Comparison of ENCODE assay signal across 13 cellular contexts in genomic region chr11:91163619-91164451, GRCh38.
DNase-seq lines count a peak whose midpoint lies in the region; ATAC-seq, FAIRE-seq and TF ChIP-seq lines count a peak whose summit lies in the region.
"Had no signal": no experiment of that assay in that cellular context is flagged by ENCODE, and none has a peak within 500 bp of the region (broad histone marks: within the 10 kb centered on the region; RNA-seq: fewer than 3 reads in every experiment).

No MANE protein-coding gene starts in this region.

- ATAC-seq in GM19395 (IDR thresholded peaks at IDR 0.05; ENCODE audit: unreplicated experiment), result no peak

- no peaks in the 10 kb centered on the region for H3K27me3 ChIP-seq in brain microvascular endothelial cell (replicated peaks)
- H3K27me3 ChIP-seq: spleen had no signal

- no peak for TF ChIP-seq CTCF in brain microvascular endothelial cell (IDR thresholded peaks at IDR 0.05; ENCODE audit: low read depth, low read length, missing control alignments)
- no peak for TF ChIP-seq CTCF in kidney (IDR thresholded peaks at IDR 0.05; ENCODE audit: borderline replicate concordance, extremely low read depth, insufficient read depth)

- peak; percentile 69 for DNase-seq in A172 (ENCODE audit: low spot score)
- peak; percentile 51 for DNase-seq in NCI-H146 (lab: John Stamatoyannopoulos, UW)
- DNase-seq in brain microvascular endothelial cell, result peak; percentile 74
- peak; percentile 28 for DNase-seq in left kidney (ENCODE audit: low read depth, low spot score)
- DNase-seq in kidney, result no peak
- no peak for DNase-seq in mesenteric fat pad (ENCODE audit: low spot score)
- DNase-seq in mucosa of gallbladder (ENCODE audit: low spot score), result no peak
- DNase-seq: activated naive CD4-positive, alpha-beta T cell treated with anti-CD3 and anti-CD28 coated beads, Interleukin-2, amount 10 ng/mL, durations not matched to agents 7 days and 5 days; GF-D8; spleen; stimulated activated CD8-positive, alpha-beta memory T cell treated with anti-CD3 and anti-CD28 coated beads, Interleukin-4, amount 100 ng/mL, for 48 hours had no signal

- H3K4me3 ChIP-seq in brain microvascular endothelial cell (ENCODE audit: low read depth, low read length) (no peak overlapping the region), kidney (ENCODE audit: low read length in 2 of 2) (no peak overlapping the region)
- H3K4me3 ChIP-seq: spleen had no signal

- H3K36me3 ChIP-seq in brain microvascular endothelial cell (replicated peaks) (no peaks in the 10 kb centered on the region), kidney (ENCODE audit: control insufficient read depth in 1 of 2, insufficient read depth in 2 of 2, low read length in 2 of 2) (no peaks in the 10 kb centered on the region)
- H3K36me3 ChIP-seq: spleen had no signal

- in situ Hi-C loops in brain microvascular endothelial cell (cut with HindIII; ENCODE audit: low pct_ligation_motif_present, low sequenced_read_pairs), result no loop called here

- no peaks in the 10 kb centered on the region for H3K4me1 ChIP-seq in kidney (ENCODE audit: control insufficient read depth in 1 of 2, insufficient read depth in 1 of 2, low read depth in 1 of 2, low read length in 2 of 2)

- H3K27ac ChIP-seq in brain microvascular endothelial cell, result peak overlapping the region; percentile 81
- H3K27ac ChIP-seq in kidney (ENCODE audit: low read depth in 2 of 2, low read length in 2 of 2), result no peak overlapping the region
- H3K27ac ChIP-seq: spleen had no signal

- FAIRE-seq in kidney (lab: Jason Lieb, UNC), result no peak
- FAIRE-seq: endometrium had no signal

- no peak overlapping the region for H3K9ac ChIP-seq in kidney (ENCODE audit: low read length in 2 of 2)

- intact Hi-C loops in kidney (cut with DNase I), result no loop called here

- H3K9me3 ChIP-seq in kidney (ENCODE audit: control insufficient read depth in 1 of 2, low read length in 2 of 2), result no peaks in the 10 kb centered on the region
- H3K9me3 ChIP-seq: spleen had no signal

Comparison
In these comparisons a context has a peak if more than half of its experiments do, and no peak if none do; other contexts are left out.
1. DNase-seq: peak in A172 (single experiment), NCI-H146 (single experiment), brain microvascular endothelial cell (single experiment) and left kidney (single experiment); none in kidney (single experiment), mesenteric fat pad (single experiment) and mucosa of gallbladder (single experiment).